ENCODE assay signal across 14 cellular contexts in genomic region chr7:39811161-39811614, GRCh38.
A peak's percentile ranks its signal among the peaks of the same experiment; 100 is the strongest.
DNase-seq lines count a peak whose midpoint lies in the region; ATAC-seq and TF ChIP-seq lines count a peak whose summit lies in the region.
"Had no signal": no experiment of that assay in that cellular context is flagged by ENCODE, and none has a peak within 500 bp of the region (broad histone marks: within the 10 kb centered on the region; RNA-seq: fewer than 3 reads in every experiment).

No MANE protein-coding gene starts in this region.

- no peaks in the 10 kb centered on the region for H3K4me1 Mint-ChIP-seq in T-helper 17 cell
- H3K4me1 Mint-ChIP-seq: naive B cell had no signal

- peak; percentile 61 for DNase-seq in DMS153 (lab: John Stamatoyannopoulos, UW)
- DNase-seq in NCI-H1105 (lab: John Stamatoyannopoulos, UW), result peak; percentile 73
- DNase-seq in SK-N-SH, result peak; percentile 81
- DNase-seq in glomerular visceral epithelial cell (ENCODE audit: extremely low spot score), result peak; percentile 34
- no peak for DNase-seq in cardiac septum (ENCODE audit: low spot score)
- DNase-seq in Peyer's patch, result no peak
- no peak for DNase-seq in T-helper 17 cell
- no peak for DNase-seq in head of caudate nucleus
- DNase-seq: activated CD4-positive, CD25-positive, alpha-beta regulatory T cell; gastrocnemius medialis; GDM1; naive B cell had no signal

- peak; percentile 6 to 81; a peak in 3 of 4 replicates for TF ChIP-seq EP300 in SK-N-SH (IDR thresholded peaks at IDR 0.05; ENCODE audit: borderline replicate concordance in 1 of 2, low read depth in 1 of 2, low read length in 1 of 2)

- H3K4me3 Mint-ChIP-seq in T-helper 17 cell, result no peak overlapping the region

- intact Hi-C loops in cardiac septum (cut with DNase I) (no loop called here), head of caudate nucleus (cut with DNase I) (no loop called here)

- 0 out of 4 replicates have a peak overlapping the region, but pooled peaks of 1 of the 2 experiments have one; percentile 5 for H3K4me3 ChIP-seq in SK-N-SH (ENCODE audit: low read depth in 2 of 2, low read length in 1 of 2)
- no peak overlapping the region for H3K4me3 ChIP-seq in Peyer's patch
- H3K4me3 ChIP-seq: gastrocnemius medialis, vagina had no signal

- peak overlapping the region; percentile 30; the same call in 1 of the 2 replicates for H3K4me2 ChIP-seq in SK-N-SH

- TF ChIP-seq CTCF in SK-N-SH (IDR thresholded peaks at IDR 0.05), result no peak
- no peak for TF ChIP-seq CTCF in Peyer's patch (IDR thresholded peaks at IDR 0.05)

- no peak overlapping the region for H3K27ac ChIP-seq in SK-N-SH (ENCODE audit: low read depth in 2 of 2, low read length in 1 of 2)
- H3K27ac ChIP-seq in Peyer's patch, result no peak overlapping the region
- H3K27ac ChIP-seq: gastrocnemius medialis, vagina had no signal

- no peak for TF ChIP-seq POLR2A in Peyer's patch (IDR thresholded peaks at IDR 0.05)

- no peaks in the 10 kb centered on the region for H3K79me2 ChIP-seq in SK-N-SH (ENCODE audit: insufficient read depth)

- 0 out of 2 replicates have a peak, but pooled peaks have one; percentile 17 for TF ChIP-seq RAD21 in SK-N-SH (IDR thresholded peaks at IDR 0.05; ENCODE audit: low read length)

- no peak overlapping the region for H3K27ac Mint-ChIP-seq in T-helper 17 cell
- H3K27ac Mint-ChIP-seq: activated naive CD4-positive, alpha-beta T cell treated with anti-CD3 and anti-CD28 coated beads, Interleukin-2, amount 50 U/mL, for 72 hours; naive B cell had no signal

- H4K20me1 ChIP-seq in SK-N-SH (ENCODE audit: insufficient read depth), result no peaks in the 10 kb centered on the region

- peaks cover 55% of the 10 kb centered on the region for H3K27me3 Mint-ChIP-seq in T-helper 17 cell

- H3K36me3 ChIP-seq in SK-N-SH (replicated peaks in 1 of 2; ENCODE audit: control insufficient read depth in 1 of 2, insufficient read depth in 2 of 2, low read length in 1 of 2) (no peaks in the 10 kb centered on the region), Peyer's patch (no peaks in the 10 kb centered on the region)
- H3K36me3 ChIP-seq: gastrocnemius medialis, vagina had no signal

- H3K9me2 ChIP-seq in SK-N-SH, result no peaks in the 10 kb centered on the region

- H3K4me1 ChIP-seq in SK-N-SH (ENCODE audit: control insufficient read depth in 1 of 2, insufficient read depth in 2 of 2, low read depth in 1 of 2, low read length in 1 of 2) (peaks cover 10 to 11% of the 10 kb centered on the region in 2 experiments), Peyer's patch (no peaks in the 10 kb centered on the region)
- H3K4me1 ChIP-seq: gastrocnemius medialis, vagina had no signal

- H2AFZ ChIP-seq in SK-N-SH (ENCODE audit: low read depth), result 0 out of 2 replicates have a peak overlapping the region, but pooled peaks have one; percentile 22

- no peak overlapping the region for H3K9ac ChIP-seq in SK-N-SH

- 26% methylated on average over 1 of the region's 1 CpG for WGBS in SK-N-SH (ENCODE audit: low lambda C conversion rate)

- peaks cover 16% of the 10 kb centered on the region for H3K27me3 ChIP-seq in SK-N-SH (ENCODE audit: insufficient read depth)
- H3K27me3 ChIP-seq in Peyer's patch, result no peaks in the 10 kb centered on the region
- H3K27me3 ChIP-seq: vagina had no signal

- no peak for ATAC-seq in T-helper 17 cell
- ATAC-seq: activated naive CD4-positive, alpha-beta T cell treated with anti-CD3 and anti-CD28 coated beads, Interleukin-2, amount 50 U/mL, for 72 hours; gastrocnemius medialis had no signal

- H3K36me3 Mint-ChIP-seq in T-helper 17 cell (ENCODE audit: low read depth), result peaks cover 5% of the 10 kb centered on the region
- H3K36me3 Mint-ChIP-seq: activated naive CD4-positive, alpha-beta T cell treated with anti-CD3 and anti-CD28 coated beads, Interleukin-2, amount 50 U/mL, for 72 hours; naive B cell had no signal

- CTCF ChIA-PET in SK-N-SH (lab: Yijun Ruan, JAX), result interaction anchor here (1.0 to 1.2 kb wide), 2 partner anchors 229 to 231 kb away, joined by 3 read pairs; no protein-coding TSS in a partner anchor

- H3F3A ChIP-seq in SK-N-SH (replicated peaks; ENCODE audit: insufficient read depth), result peaks cover 13% of the 10 kb centered on the region

- H3K9me3 ChIP-seq in SK-N-SH (no peaks in the 10 kb centered on the region), Peyer's patch (no peaks in the 10 kb centered on the region), T-helper 17 cell (ENCODE audit: control insufficient read depth, low read length, poor library complexity, severe bottlenecking) (no peaks in the 10 kb centered on the region)
- H3K9me3 ChIP-seq: gastrocnemius medialis, vagina had no signal

- POLR2A ChIA-PET in SK-N-SH (lab: Yijun Ruan, JAX), result no interaction called here

TF ChIP-seq in SK-N-SH, 30 proteins besides CTCF, POLR2A, EP300 and RAD21:
- no peak for TF ChIP-seq FOXM1 (IDR thresholded peaks at IDR 0.05; ENCODE audit: low read depth)
- TF ChIP-seq MEF2A (IDR thresholded peaks at IDR 0.05; ENCODE audit: borderline replicate concordance, low read depth), result no peak
- TF ChIP-seq NFIC (IDR thresholded peaks at IDR 0.05; ENCODE audit: borderline replicate concordance), result peak; percentile 78
- TF ChIP-seq, protein P1, sequence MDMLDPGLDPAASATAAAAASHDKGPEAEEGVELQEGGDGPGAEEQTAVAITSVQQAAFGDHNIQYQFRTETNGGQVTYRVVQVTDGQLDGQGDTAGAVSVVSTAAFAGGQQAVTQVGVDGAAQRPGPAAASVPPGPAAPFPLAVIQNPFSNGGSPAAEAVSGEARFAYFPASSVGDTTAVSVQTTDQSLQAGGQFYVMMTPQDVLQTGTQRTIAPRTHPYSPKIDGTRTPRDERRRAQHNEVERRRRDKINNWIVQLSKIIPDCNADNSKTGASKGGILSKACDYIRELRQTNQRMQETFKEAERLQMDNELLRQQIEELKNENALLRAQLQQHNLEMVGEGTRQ (IDR thresholded peaks at IDR 0.05; ENCODE audit: borderline replicate concordance, low read depth, low read length), result no peak
- no peak for TF ChIP-seq TAF1 (IDR thresholded peaks at IDR 0.05; ENCODE audit: borderline replicate concordance, low read depth, low read length)
- TF ChIP-seq ELF1 (IDR thresholded peaks at IDR 0.05), result no peak
- TF ChIP-seq CHD2 (IDR thresholded peaks at IDR 0.05; ENCODE audit: low read length, partially characterized antibody), result peak; percentile 19
- no peak for TF ChIP-seq SMC3 (IDR thresholded peaks at IDR 0.05; ENCODE audit: low read depth, low read length)
- TF ChIP-seq EZH2phosphoT487 (IDR thresholded peaks at IDR 0.05; ENCODE audit: borderline replicate concordance, low read depth), result no peak
- TF ChIP-seq GABPA (IDR thresholded peaks at IDR 0.05; ENCODE audit: low read depth), result no peak
- no peak for TF ChIP-seq USF1 (IDR thresholded peaks at IDR 0.05; ENCODE audit: borderline replicate concordance, low read depth)
- TF ChIP-seq RFX5 (IDR thresholded peaks at IDR 0.05; ENCODE audit: low read length), result no peak
- TF ChIP-seq TCF12 (IDR thresholded peaks at IDR 0.05), result peak; percentile 67; the same call in 1 of the 2 replicates
- TF ChIP-seq GATA2 (CRISPR knock-in tag; IDR thresholded peaks at IDR 0.05), result peak; percentile 85
- TF ChIP-seq TEAD4 (IDR thresholded peaks at IDR 0.05; ENCODE audit: borderline replicate concordance, insufficient read depth), result no peak
- no peak for TF ChIP-seq MXI1 (IDR thresholded peaks at IDR 0.05; ENCODE audit: low read depth, low read length)
- no peak for TF ChIP-seq ZBTB33 (IDR thresholded peaks at IDR 0.05; ENCODE audit: borderline replicate concordance, low read depth)
- TF ChIP-seq, protein P2, sequence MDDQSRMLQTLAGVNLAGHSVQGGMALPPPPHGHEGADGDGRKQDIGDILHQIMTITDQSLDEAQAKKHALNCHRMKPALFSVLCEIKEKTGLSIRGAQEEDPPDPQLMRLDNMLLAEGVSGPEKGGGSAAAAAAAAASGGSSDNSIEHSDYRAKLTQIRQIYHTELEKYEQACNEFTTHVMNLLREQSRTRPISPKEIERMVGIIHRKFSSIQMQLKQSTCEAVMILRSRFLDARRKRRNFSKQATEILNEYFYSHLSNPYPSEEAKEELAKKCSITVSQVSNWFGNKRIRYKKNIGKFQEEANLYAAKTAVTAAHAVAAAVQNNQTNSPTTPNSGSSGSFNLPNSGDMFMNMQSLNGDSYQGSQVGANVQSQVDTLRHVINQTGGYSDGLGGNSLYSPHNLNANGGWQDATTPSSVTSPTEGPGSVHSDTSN (IDR thresholded peaks at IDR 0.05), result peak; percentile 93
- peak; percentile 86 for TF ChIP-seq RCOR1 (IDR thresholded peaks at IDR 0.05; ENCODE audit: low read length)
- TF ChIP-seq FOSL2 (IDR thresholded peaks at IDR 0.05; ENCODE audit: borderline replicate concordance, low read depth), result peak; percentile 4; the same call in 1 of the 2 replicates
TF ChIP-seq in SK-N-SH: peak in this region for 7.

Comparison
In these comparisons a context has a peak if more than half of its experiments do, and no peak if none do; other contexts are left out.
1. DNase-seq: peak in DMS153 (single experiment), NCI-H1105 (single experiment), SK-N-SH (single experiment) and glomerular visceral epithelial cell (single experiment); none in cardiac septum (single experiment), Peyer's patch (0 of 3), T-helper 17 cell (0 of 3) and head of caudate nucleus (0 of 42).